In genomic region chr18:60075477-60075876, GRCh38 we compare ENCODE assay signal across 18 cellular contexts.
A peak's percentile ranks its signal among the peaks of the same experiment; 100 is the strongest.
DNase-seq lines count a peak whose midpoint lies in the region; ATAC-seq, FAIRE-seq and TF ChIP-seq lines count a peak whose summit lies in the region.
"Had no signal": no experiment of that assay in that cellular context is flagged by ENCODE, and none has a peak within 500 bp of the region (broad histone marks: within the 10 kb centered on the region; RNA-seq: fewer than 3 reads in every experiment).

No MANE protein-coding gene starts in this region.

- no peaks in the 10 kb centered on the region for H3K9me2 ChIP-seq in Loucy (replicated peaks; ENCODE audit: low read depth, low read length)

- WGBS in H1 (ENCODE audit: extremely low coverage in 1 of 2, insufficient coverage in 1 of 2, insufficient read length in 1 of 2, insufficient replicate concordance in 2 of 2, low coverage in 1 of 2, low lambda C conversion rate in 2 of 2, missing lambda C conversion rate in 1 of 2), 2 experiments: 92% methylated on average over 3 of the region's 3 CpGs; no CpG with 5 or more reads in 1 of the 2 experiments
- 100% methylated on average over 2 to 3 of the region's 3 CpGs for WGBS in testis, 2 donors

- H2AK5ac ChIP-seq in H1 (ENCODE audit: low read depth, low read length): no peak overlapping the region

- H3K23me2 ChIP-seq in H1 (ENCODE audit: low read depth, low read length): no peaks in the 10 kb centered on the region

- H4K8ac ChIP-seq in H1 (ENCODE audit: extremely low read depth, insufficient read depth, low read length): no peak overlapping the region

- TF ChIP-seq POLR2A in H1 (IDR thresholded peaks at IDR 0.05; ENCODE audit: control extremely low read depth in 1 of 2, low read depth in 2 of 2, low read length in 2 of 2) (no peak), testis (IDR thresholded peaks at IDR 0.05) (no peak)

- no peak overlapping the region for H2BK120ac ChIP-seq in H1 (replicated peaks; ENCODE audit: low read depth, low read length)

- H3K14ac ChIP-seq in H1 (ENCODE audit: insufficient read length): no peak overlapping the region

- DNase-seq in H1 (ENCODE audit: low read depth in 1 of 2, low spot score in 2 of 2) (no peak), testis (no peak), NCI-H748 treated with DMSO at 0.1 percent for 48 hours (lab: John Stamatoyannopoulos, UW) (no peak)
- no peak for DNase-seq in effector CD4-positive, alpha-beta T cell
- DNase-seq: AML-193, DMS153, GF-D8, NCI-H1048, NCI-H1436, NCI-H2029, NCI-H345, NCI-H524 treated with DMSO at 0.1 percent for 48 hours, Peyer's patch had no signal

- peak overlapping the region; percentile 30 for H3K56ac ChIP-seq in H1 (replicated peaks; ENCODE audit: insufficient read length, low read depth, low read length)

- H3K9me3 ChIP-seq in Loucy (ENCODE audit: insufficient read depth, low read depth, low read length): no peaks in the 10 kb centered on the region
- H3K9me3 ChIP-seq in H1 (ENCODE audit: insufficient read depth in 2 of 2, low read depth in 1 of 2, low read length in 1 of 2): peaks cover 3 to 7% of the 10 kb centered on the region in 2 experiments; a peak in 2 of 4 replicates
- no peaks in the 10 kb centered on the region for H3K9me3 ChIP-seq in testis
- H3K9me3 ChIP-seq: Peyer's patch, SJSA1 had no signal

- no peaks in the 10 kb centered on the region for H3K4me1 ChIP-seq in Loucy (ENCODE audit: insufficient read depth, low read length, poor library complexity, severe bottlenecking)
- no peaks in the 10 kb centered on the region for H3K4me1 ChIP-seq in H1 (replicated peaks in 1 of 4; ENCODE audit: control insufficient read depth in 3 of 4, insufficient read depth in 4 of 4, low read length in 3 of 4)
- H3K4me1 ChIP-seq in testis: no peaks in the 10 kb centered on the region
- H3K4me1 ChIP-seq: Peyer's patch had no signal

- no peaks in the 10 kb centered on the region for H3K27me3 ChIP-seq in Loucy (ENCODE audit: insufficient read depth, low read length, poor library complexity, severe bottlenecking)
- H3K27me3 ChIP-seq in H1 (replicated peaks in 1 of 4; ENCODE audit: control insufficient read depth in 3 of 4, extremely low read depth in 1 of 4, insufficient read depth in 3 of 4, low read length in 3 of 4): no peaks in the 10 kb centered on the region; a peak in 1 of 7 replicates
- H3K27me3 ChIP-seq in testis: no peaks in the 10 kb centered on the region
- H3K27me3 ChIP-seq: Peyer's patch, SJSA1 had no signal

- H3K4me2 ChIP-seq in Loucy (ENCODE audit: low read depth, low read length, poor library complexity, severe bottlenecking) (no peak overlapping the region), H1 (ENCODE audit: insufficient read depth in 1 of 2, low read depth in 2 of 2, low read length in 2 of 2) (no peak overlapping the region)

- H4K5ac ChIP-seq in H1 (ENCODE audit: insufficient read length, low read depth, low read length): no peak overlapping the region

- intact Hi-C loops in testis (cut with DNase I; ENCODE audit: low total_unique reads): no loop called here

- no peak overlapping the region for H2BK15ac ChIP-seq in H1 (ENCODE audit: low read length)

- H3K9ac ChIP-seq in Loucy (ENCODE audit: low read depth, low read length, poor library complexity, severe bottlenecking): no peak overlapping the region
- no peak overlapping the region for H3K9ac ChIP-seq in H1 (replicated peaks in 1 of 4; ENCODE audit: extremely low read depth in 1 of 4, low read depth in 3 of 4, low read length in 3 of 4)

- POLR2A ChIA-PET in H1 (lab: Charles Lee; ENCODE audit: partially characterized antibody): no interaction called here

- H3K18ac ChIP-seq in H1 (ENCODE audit: extremely low read depth, low read length): no peak overlapping the region

- no peak for ATAC-seq in GM18867 (IDR thresholded peaks at IDR 0.05; ENCODE audit: unreplicated experiment)

- H2BK5ac ChIP-seq in H1 (ENCODE audit: low read depth, low read length): no peak overlapping the region

- peak in 1 of 2 experiments; percentile 8; a peak in 1 of 4 replicates for TF ChIP-seq RAD21 in H1 (IDR thresholded peaks at IDR 0.05 in 1 of 2, conservative IDR thresholded peaks at IDR 0.05 in 1 of 2; ENCODE audit: low read depth in 2 of 2, low read length in 2 of 2)

- no peak for FAIRE-seq in H1 (lab: Jason Lieb, UNC)
- FAIRE-seq: GM19239 had no signal

- H3K4ac ChIP-seq in H1 (replicated peaks; ENCODE audit: insufficient read length, low read depth, low read length): no peak overlapping the region

- H2AFZ ChIP-seq in Loucy (ENCODE audit: low read length): no peak overlapping the region
- H2AFZ ChIP-seq in H1 (ENCODE audit: low read length): no peak overlapping the region

- no peak overlapping the region for H3K27ac ChIP-seq in H1 (ENCODE audit: low read depth, low read length)
- no peak overlapping the region for H3K27ac ChIP-seq in testis
- H3K27ac ChIP-seq: Peyer's patch, SJSA1 had no signal

- CTCF ChIA-PET in H1 (lab: Charles Lee; ENCODE audit: partially characterized antibody): no interaction called here

- no peaks in the 10 kb centered on the region for H3K79me1 ChIP-seq in H1 (ENCODE audit: low read depth, low read length)

- H3K4me3 ChIP-seq in Loucy (ENCODE audit: low read length, poor library complexity, severe bottlenecking) (no peak overlapping the region), H1 (ENCODE audit: extremely low read depth in 1 of 4, insufficient read depth in 2 of 4, low read depth in 3 of 4, low read length in 4 of 4) (no peak overlapping the region), testis (no peak overlapping the region)
- H3K4me3 ChIP-seq: Peyer's patch, SJSA1 had no signal

- H3K79me2 ChIP-seq in Loucy (ENCODE audit: insufficient read depth, low read length) (no peaks in the 10 kb centered on the region), H1 (ENCODE audit: control insufficient read depth in 1 of 2, insufficient read depth in 2 of 2, low read length in 2 of 2) (no peaks in the 10 kb centered on the region)

- TF ChIP-seq CTCF in GM12872 (IDR thresholded peaks at IDR 0.05; ENCODE audit: insufficient read depth, low read depth, low read length): peak; percentile 40; the same call in 2 of the 3 replicates
- TF ChIP-seq CTCF in Loucy (conservative IDR thresholded peaks at IDR 0.05; ENCODE audit: low read length): peak; percentile 25; the same call in 1 of the 2 replicates
- TF ChIP-seq CTCF in H1 (IDR thresholded peaks at IDR 0.05; ENCODE audit: control extremely low read depth in 1 of 3, insufficient read depth in 1 of 3, low read depth in 1 of 3, low read length in 3 of 3): peak in 2 of 3 experiments; percentile 12 to 25; a peak in 2 of 4 replicates
- TF ChIP-seq CTCF in testis (IDR thresholded peaks at IDR 0.05): no peak

- no peak overlapping the region for H2BK12ac ChIP-seq in H1 (ENCODE audit: low read depth, low read length)

- H3K36me3 ChIP-seq in Loucy (ENCODE audit: insufficient read depth, low read length) (no peaks in the 10 kb centered on the region), H1 (ENCODE audit: control insufficient read depth in 2 of 4, insufficient read depth in 4 of 4, low read length in 3 of 4) (no peaks in the 10 kb centered on the region), testis (ENCODE audit: low read depth, missing control alignments) (no peaks in the 10 kb centered on the region)
- H3K36me3 ChIP-seq: Peyer's patch, SJSA1 had no signal

- H4K91ac ChIP-seq in H1 (replicated peaks; ENCODE audit: insufficient read length, low read length): no peak overlapping the region

- no peak overlapping the region for H2BK20ac ChIP-seq in H1 (ENCODE audit: low read length)

- no peak for TF ChIP-seq EP300 in H1 (IDR thresholded peaks at IDR 0.05; ENCODE audit: borderline replicate concordance in 1 of 2, low read depth in 2 of 2, low read length in 2 of 2)

- H3K23ac ChIP-seq in H1 (ENCODE audit: insufficient read length): no peak overlapping the region

- H4K20me1 ChIP-seq in Loucy (ENCODE audit: insufficient read depth, low read length, poor library complexity, severe bottlenecking) (no peaks in the 10 kb centered on the region), H1 (replicated peaks in 1 of 2; ENCODE audit: control insufficient read depth in 1 of 2, insufficient read depth in 2 of 2, low read length in 2 of 2) (no peaks in the 10 kb centered on the region)

- no peaks in the 10 kb centered on the region for H3F3A ChIP-seq in Loucy (ENCODE audit: low read depth)

TF ChIP-seq in H1, 55 proteins besides CTCF, POLR2A, EP300 and RAD21 (continues in another document):
- TF ChIP-seq ASH2L (IDR thresholded peaks at IDR 0.05; ENCODE audit: low read length) (no peak), TEAD4 (IDR thresholded peaks at IDR 0.05; ENCODE audit: low read depth, low read length) (no peak), SUZ12 (IDR thresholded peaks at IDR 0.05; ENCODE audit: low read length) (no peak), FOSL1 (IDR thresholded peaks at IDR 0.05; ENCODE audit: insufficient read depth, low read depth, low read length) (no peak), EZH2 (IDR thresholded peaks at IDR 0.05; ENCODE audit: low read depth, low read length, severe bottlenecking) (no peak), EGR1 (IDR thresholded peaks at IDR 0.05; ENCODE audit: borderline replicate concordance, low read depth, low read length) (no peak), POU5F1 (IDR thresholded peaks at IDR 0.05; ENCODE audit: low read depth, low read length) (no peak), CHD2 (IDR thresholded peaks at IDR 0.05; ENCODE audit: low read length) (no peak), YY1 (IDR thresholded peaks at IDR 0.05; ENCODE audit: low read depth, low read length) (no peak), TBP (IDR thresholded peaks at IDR 0.05; ENCODE audit: low read depth, low read length) (no peak), TCF12 (IDR thresholded peaks at IDR 0.05; ENCODE audit: low read depth, low read length) (no peak), MAX (IDR thresholded peaks at IDR 0.05) (no peak), RFX5 (IDR thresholded peaks at IDR 0.05; ENCODE audit: borderline replicate concordance, low read depth, low read length) (no peak), KDM1A (IDR thresholded peaks at IDR 0.05; ENCODE audit: borderline replicate concordance, low read length) (no peak), POLR2AphosphoS5 (IDR thresholded peaks at IDR 0.05; ENCODE audit: low read depth, low read length) (no peak), BRCA1 (IDR thresholded peaks at IDR 0.05; ENCODE audit: low read depth, low read length) (no peak)

Comparison
In these comparisons a context has a peak if more than half of its experiments do, and no peak if none do; other contexts are left out.
1. CTCF ChIP-seq: peak in GM12872 (single experiment), Loucy (single experiment) and H1 (2 of 3); none in testis (0 of 3).